Comparison of ENCODE assay signal across 8 cellular contexts in the genomic region with DNA sequence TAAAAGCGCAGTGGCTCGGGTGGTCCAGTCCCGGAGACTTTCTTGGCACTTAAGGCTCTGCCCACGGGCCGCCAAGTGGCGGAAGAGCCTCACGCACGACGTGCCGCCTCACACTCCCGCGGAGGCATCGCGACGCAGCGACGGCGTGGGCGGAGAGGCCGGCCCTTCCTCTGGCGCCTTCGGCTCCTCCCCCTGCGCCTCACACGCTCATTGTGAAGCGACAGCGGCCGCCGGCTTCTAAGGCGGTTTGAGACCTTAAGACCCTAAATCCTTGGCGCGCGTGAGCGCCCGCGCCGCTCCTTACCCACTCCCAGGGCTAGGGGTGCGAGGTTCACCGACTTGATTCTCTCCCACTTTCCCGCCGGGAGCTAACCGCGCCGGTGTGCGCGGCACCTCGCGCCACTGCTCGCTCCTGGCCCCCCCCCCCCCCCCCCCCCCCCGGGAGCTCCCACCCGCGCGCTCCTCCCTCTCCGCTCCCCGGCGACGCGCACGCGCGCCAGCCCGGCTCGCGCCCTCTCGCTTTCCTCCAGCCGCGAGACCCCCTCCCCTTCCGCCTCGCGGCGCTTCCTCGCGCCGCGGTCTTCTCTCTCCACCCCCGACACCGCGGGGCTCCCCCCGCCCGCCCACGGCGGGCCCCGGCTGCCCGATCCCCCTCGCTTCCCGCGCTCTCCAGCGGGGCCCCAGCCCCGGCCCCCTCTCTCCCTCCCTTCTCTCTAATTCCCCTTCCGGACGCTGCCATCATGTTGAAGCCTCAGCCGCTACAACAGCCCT. TPM values are rescaled to one million over a fixed set of nuclear protein-coding genes. Genes with fewer than 3 reads are reported as not detected.
DNase-seq lines count a peak whose midpoint lies in the region; ATAC-seq and TF ChIP-seq lines count a peak whose summit lies in the region.

A gene with protein sequence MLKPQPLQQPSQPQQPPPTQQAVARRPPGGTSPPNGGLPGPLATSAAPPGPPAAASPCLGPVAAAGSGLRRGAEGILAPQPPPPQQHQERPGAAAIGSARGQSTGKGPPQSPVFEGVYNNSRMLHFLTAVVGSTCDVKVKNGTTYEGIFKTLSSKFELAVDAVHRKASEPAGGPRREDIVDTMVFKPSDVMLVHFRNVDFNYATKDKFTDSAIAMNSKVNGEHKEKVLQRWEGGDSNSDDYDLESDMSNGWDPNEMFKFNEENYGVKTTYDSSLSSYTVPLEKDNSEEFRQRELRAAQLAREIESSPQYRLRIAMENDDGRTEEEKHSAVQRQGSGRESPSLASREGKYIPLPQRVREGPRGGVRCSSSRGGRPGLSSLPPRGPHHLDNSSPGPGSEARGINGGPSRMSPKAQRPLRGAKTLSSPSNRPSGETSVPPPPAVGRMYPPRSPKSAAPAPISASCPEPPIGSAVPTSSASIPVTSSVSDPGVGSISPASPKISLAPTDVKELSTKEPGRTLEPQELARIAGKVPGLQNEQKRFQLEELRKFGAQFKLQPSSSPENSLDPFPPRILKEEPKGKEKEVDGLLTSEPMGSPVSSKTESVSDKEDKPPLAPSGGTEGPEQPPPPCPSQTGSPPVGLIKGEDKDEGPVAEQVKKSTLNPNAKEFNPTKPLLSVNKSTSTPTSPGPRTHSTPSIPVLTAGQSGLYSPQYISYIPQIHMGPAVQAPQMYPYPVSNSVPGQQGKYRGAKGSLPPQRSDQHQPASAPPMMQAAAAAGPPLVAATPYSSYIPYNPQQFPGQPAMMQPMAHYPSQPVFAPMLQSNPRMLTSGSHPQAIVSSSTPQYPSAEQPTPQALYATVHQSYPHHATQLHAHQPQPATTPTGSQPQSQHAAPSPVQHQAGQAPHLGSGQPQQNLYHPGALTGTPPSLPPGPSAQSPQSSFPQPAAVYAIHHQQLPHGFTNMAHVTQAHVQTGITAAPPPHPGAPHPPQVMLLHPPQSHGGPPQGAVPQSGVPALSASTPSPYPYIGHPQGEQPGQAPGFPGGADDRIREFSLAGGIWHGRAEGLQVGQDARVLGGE (plus strand): TSS at position 480 of the 771 bp plus-strand sequence. CDS start 261 bp downstream, at position 741.

- peak within 1 kb of the TSS; percentile 93 to 100 for H3K27ac Mint-ChIP-seq in activated naive CD4-positive, alpha-beta T cell treated with anti-CD3 and anti-CD28 coated beads, Interleukin-2, amount 50 U/mL, for 72 hours

- H3K27ac ChIP-seq in temporal lobe (ENCODE audit: low read depth, low read length): peak within 1 kb of the TSS; percentile 96

- TF ChIP-seq CTCF in HFF-Myc (IDR thresholded peaks at IDR 0.05; ENCODE audit: low read depth, low read length, missing control alignments): no peak
- TF ChIP-seq CTCF in NB4 (IDR thresholded peaks at IDR 0.05; ENCODE audit: low read depth, low read length): no peak
- TF ChIP-seq CTCF in omental fat pad (IDR thresholded peaks at IDR 0.05): no peak

- peak within 1 kb of the TSS; percentile 91 for H3K4me3 ChIP-seq in HFF-Myc (replicated peaks; ENCODE audit: low read depth, low read length)
- H3K4me3 ChIP-seq in NB4 (ENCODE audit: low read depth, low read length): peak within 1 kb of the TSS; percentile 80

- DNase-seq in GF-D8 (lab: John Stamatoyannopoulos, UW) (peak; percentile 69), HFF-Myc (ENCODE audit: extremely low read depth, low read depth) (peak; percentile 82), NB4 (ENCODE audit: low read depth) (peak; percentile 97), SKM-1 (lab: John Stamatoyannopoulos, UW; ENCODE audit: unreplicated experiment) (peak; percentile 83), glomerular visceral epithelial cell (ENCODE audit: extremely low spot score) (peak; percentile 92), omental fat pad (ENCODE audit: low spot score) (peak; percentile 74)
- peak; percentile 96 to 97 for DNase-seq in activated naive CD4-positive, alpha-beta T cell treated with anti-CD3 and anti-CD28 coated beads, Interleukin-2, amount 50 U/mL, for 72 hours (ENCODE audit: low spot score in 2 of 2)

- peak; percentile 85 for TF ChIP-seq POLR2A in NB4 (IDR thresholded peaks at IDR 0.05; ENCODE audit: extremely low read depth, insufficient read length)

- H3K9me3 Mint-ChIP-seq in activated naive CD4-positive, alpha-beta T cell treated with anti-CD3 and anti-CD28 coated beads, Interleukin-2, amount 50 U/mL, for 72 hours: no peaks in the 10 kb centered on the region

- peak; percentile 58 to 69 for ATAC-seq in activated naive CD4-positive, alpha-beta T cell treated with anti-CD3 and anti-CD28 coated beads, Interleukin-2, amount 50 U/mL, for 72 hours
- peak; percentile 79 for ATAC-seq in omental fat pad (ENCODE audit: low FRiP score)

- H3K36me3 Mint-ChIP-seq in activated naive CD4-positive, alpha-beta T cell treated with anti-CD3 and anti-CD28 coated beads, Interleukin-2, amount 50 U/mL, for 72 hours: peaks cover 39 to 49% of the 10 kb centered on the region in 2 donors

RNA-seq across cellular contexts. Expression of the gene that starts here (rescaled TPM):
- total RNA-seq in activated naive CD4-positive, alpha-beta T cell treated with anti-CD3 and anti-CD28 coated beads, Interleukin-2, amount 50 U/mL, for 72 hours: 100 to 1,000 TPM; 317 to 377 TPM
- 10 to 100 TPM; 34.4 to 83.3 (median 59.5) TPM for total RNA-seq in omental fat pad
- 31.7 TPM for total RNA-seq in temporal lobe

Comparison
In these comparisons a context has a peak if more than half of its experiments do, and no peak if none do; other contexts are left out.
1. Peak in every context shown above with its lines: DNase-seq, ATAC-seq, H3K4me3 ChIP-seq and H3K27ac ChIP-seq.